16 cellular contexts compared by ENCODE assay signal in genomic region chr7:76280408-76280807, GRCh38. TPM values are rescaled to one million over a fixed set of nuclear protein-coding genes. Genes with fewer than 3 reads are reported as not detected.
A peak's percentile ranks its signal among the peaks of the same experiment; 100 is the strongest.
DNase-seq lines count a peak whose midpoint lies in the region; ATAC-seq and TF ChIP-seq lines count a peak whose summit lies in the region.
"Had no signal": no experiment of that assay in that cellular context is flagged by ENCODE, and none has a peak within 500 bp of the region (broad histone marks: within the 10 kb centered on the region; RNA-seq: fewer than 3 reads in every experiment).

No MANE protein-coding gene starts in this region.

- WGBS in GM23248 (ENCODE audit: low coverage in 1 of 2, low lambda C conversion rate in 2 of 2, missing lambda C conversion rate in 2 of 2), 2 experiments, result 0 to 22% methylated on average over 8 to 25 of the region's 25 CpGs
- WGBS in neuronal stem cell (ENCODE audit: extremely low coverage in 2 of 2, insufficient read length in 2 of 2, insufficient replicate concordance in 1 of 2), 2 donors, result no CpG with 5 or more reads among the region's 25 CpGs
- 13 to 14% methylated on average over 22 to 24 of the region's 25 CpGs for WGBS in tibial nerve, 2 donors

- H3K4me3 ChIP-seq in GM23248 (no peak overlapping the region), coronary artery (peak overlapping the region; percentile 13), neuronal stem cell (ENCODE audit: low read length in 2 of 2) (no peak overlapping the region), tibial nerve (no peak overlapping the region), gastrocnemius medialis (no peak overlapping the region)

- POLR2A ChIA-PET in HEK293T (lab: Yijun Ruan, JAX), result no interaction called here

- H3K9me3 ChIP-seq in GM23248 (ENCODE audit: low read depth), result no peaks in the 10 kb centered on the region
- H3K9me3 ChIP-seq in neuronal stem cell (replicated peaks in 1 of 2; ENCODE audit: control insufficient read depth in 2 of 2, insufficient read depth in 1 of 2, low read depth in 1 of 2, low read length in 2 of 2), result no peaks in the 10 kb centered on the region
- H3K9me3 ChIP-seq in tibial nerve, result no peaks in the 10 kb centered on the region
- H3K9me3 ChIP-seq in gastrocnemius medialis, result no peaks in the 10 kb centered on the region
- H3K9me3 ChIP-seq: BE2C, right atrium auricular region had no signal

- intact Hi-C loops in gastrocnemius medialis (cut with DNase I; ENCODE audit: low total_unique reads), result no loop called here

- H3K4me2 ChIP-seq in GM23248 (ENCODE audit: unreplicated experiment), result no peak overlapping the region
- H3K4me2 ChIP-seq in neuronal stem cell (ENCODE audit: insufficient read depth, low read length, poor library complexity, severe bottlenecking), result peak overlapping the region; percentile 18

- no peak for TF ChIP-seq EP300 in tibial nerve (IDR thresholded peaks at IDR 0.05)

- no peak for ATAC-seq in gastrocnemius medialis
- ATAC-seq: left colon had no signal

- H2BK12ac ChIP-seq in neuronal stem cell (ENCODE audit: low read length), result no peak overlapping the region

- no peak overlapping the region for H3K4ac ChIP-seq in neuronal stem cell (ENCODE audit: low read length)

- no peaks in the 10 kb centered on the region; the same call in 1 of the 2 replicates for H3F3A ChIP-seq in GM23248 (ENCODE audit: insufficient read depth)

- no peak overlapping the region for H2BK15ac ChIP-seq in neuronal stem cell (ENCODE audit: low read length)

- H3K79me1 ChIP-seq in neuronal stem cell (ENCODE audit: low read depth, low read length), result no peaks in the 10 kb centered on the region

- H3K27me3 ChIP-seq in GM23248 (replicated peaks; ENCODE audit: insufficient read depth), result peaks cover 12% of the 10 kb centered on the region; the same call in 1 of the 2 replicates
- H3K27me3 ChIP-seq in neuronal stem cell (ENCODE audit: control insufficient read depth in 3 of 3, insufficient read depth in 3 of 3, low read depth in 1 of 3, low read length in 3 of 3), result peaks cover 10 to 80% (median 49%) of the 10 kb centered on the region in 3 experiments
- peaks cover 0 to 47% of the 10 kb centered on the region in 2 donors for H3K27me3 ChIP-seq in tibial nerve
- H3K27me3 ChIP-seq in gastrocnemius medialis, result peaks cover 21 to 30% (median 22%) of the 10 kb centered on the region in 3 donors
- H3K27me3 ChIP-seq: right atrium auricular region had no signal

- no peaks in the 10 kb centered on the region for H3K4me1 ChIP-seq in GM23248 (ENCODE audit: insufficient read depth)
- peaks cover 0 to 3% of the 10 kb centered on the region in 2 donors for H3K4me1 ChIP-seq in neuronal stem cell (ENCODE audit: control insufficient read depth in 2 of 2, insufficient read depth in 1 of 2, low read depth in 1 of 2, low read length in 2 of 2)
- peaks cover 0 to 30% (median 8%) of the 10 kb centered on the region in 4 donors for H3K4me1 ChIP-seq in tibial nerve
- peaks cover 4 to 5% of the 10 kb centered on the region in 2 donors for H3K4me1 ChIP-seq in gastrocnemius medialis
- H3K4me1 ChIP-seq: BE2C had no signal

- no peak overlapping the region for H3K9ac ChIP-seq in GM23248
- no peak overlapping the region for H3K9ac ChIP-seq in neuronal stem cell (ENCODE audit: low read depth, low read length, poor library complexity)

- H3K9me2 ChIP-seq in GM23248 (ENCODE audit: insufficient read depth), result no peaks in the 10 kb centered on the region

- no peak for TF ChIP-seq CTCF in coronary artery (IDR thresholded peaks at IDR 0.05)
- TF ChIP-seq CTCF in tibial nerve (IDR thresholded peaks at IDR 0.05), result no peak
- TF ChIP-seq CTCF in gastrocnemius medialis (IDR thresholded peaks at IDR 0.05 in 4 of 5, conservative IDR thresholded peaks at IDR 0.05 in 1 of 5), result no peak

- H3K14ac ChIP-seq in neuronal stem cell (ENCODE audit: low read length), result no peak overlapping the region

- H4K91ac ChIP-seq in neuronal stem cell (ENCODE audit: low read depth, low read length, poor library complexity), result no peak overlapping the region

- in situ Hi-C loops in GM23248 (cut with MboI) (no loop called here), gastrocnemius medialis (cut with MboI; ENCODE audit: low sequenced_read_pairs in 4 of 4) (loop anchor here in 2 of 4 donors (10.0 kb wide), 2 partner anchors 96 to 106 kb away; no protein-coding TSS in a partner anchor)

- no peaks in the 10 kb centered on the region for H3K79me2 ChIP-seq in GM23248 (ENCODE audit: insufficient read depth)

- no peak overlapping the region for H3K23ac ChIP-seq in neuronal stem cell (ENCODE audit: low read depth, low read length, poor library complexity)

- no peak overlapping the region for H2BK120ac ChIP-seq in neuronal stem cell (ENCODE audit: low read depth, low read length)

- peak; percentile 33 for DNase-seq in GM23248
- peak; percentile 33 for DNase-seq in NCI-H1092 (lab: John Stamatoyannopoulos, UW)
- peak; percentile 73 for DNase-seq in coronary artery (ENCODE audit: low spot score)
- DNase-seq in neuronal stem cell (ENCODE audit: low spot score), result no peak
- no peak for DNase-seq in tibial nerve (ENCODE audit: low spot score in 2 of 2)
- no peak for DNase-seq in gastrocnemius medialis
- no peak for DNase-seq in HEK293T (ENCODE audit: extremely low spot score)
- DNase-seq: amniotic stem cell, BE2C, cerebellar nuclear complex, DMS 273 treated with DMSO at 0.1 percent for 48 hours, hypothalamus, left colon, NCI-H1436, occipital lobe had no signal

- H3K36me3 ChIP-seq in GM23248 (ENCODE audit: low read depth), result no peaks in the 10 kb centered on the region
- H3K36me3 ChIP-seq in neuronal stem cell (replicated peaks in 1 of 2; ENCODE audit: control insufficient read depth in 2 of 2, insufficient read depth in 2 of 2, low read length in 2 of 2), result no peaks in the 10 kb centered on the region
- H3K36me3 ChIP-seq in tibial nerve, result no peaks in the 10 kb centered on the region
- H3K36me3 ChIP-seq in gastrocnemius medialis, result no peaks in the 10 kb centered on the region
- H3K36me3 ChIP-seq: BE2C, right atrium auricular region had no signal

- CTCF ChIA-PET in HEK293T (lab: Yijun Ruan, JAX), result no interaction called here

- H4K20me1 ChIP-seq in GM23248 (ENCODE audit: insufficient read depth), result no peaks in the 10 kb centered on the region

- TF ChIP-seq POLR2A in tibial nerve (IDR thresholded peaks at IDR 0.05), result no peak
- TF ChIP-seq POLR2A in gastrocnemius medialis (IDR thresholded peaks at IDR 0.05), result no peak

- H3K27ac ChIP-seq in GM23248 (no peak overlapping the region), coronary artery (no peak overlapping the region), neuronal stem cell (replicated peaks; ENCODE audit: low read length) (no peak overlapping the region), tibial nerve (no peak overlapping the region), gastrocnemius medialis (no peak overlapping the region)
- H3K27ac ChIP-seq: right atrium auricular region had no signal

- H2BK5ac ChIP-seq in neuronal stem cell (ENCODE audit: low read length), result no peak overlapping the region

- H4K8ac ChIP-seq in neuronal stem cell (ENCODE audit: low read depth, low read length), result no peak overlapping the region

- no peak overlapping the region for H2AFZ ChIP-seq in GM23248
- H2AFZ ChIP-seq in neuronal stem cell (ENCODE audit: low read length), result no peak overlapping the region

- H3K18ac ChIP-seq in neuronal stem cell (ENCODE audit: low read length), result no peak overlapping the region

- H2AK5ac ChIP-seq in neuronal stem cell (ENCODE audit: low read depth, low read length), result no peak overlapping the region

TF ChIP-seq in HEK293T, 16 proteins besides CTCF, POLR2A, EP300 and RAD21:
- TF ChIP-seq NFRKB (IDR thresholded peaks at IDR 0.05), result no peak
- TF ChIP-seq FOXM1 (IDR thresholded peaks at IDR 0.05; ENCODE audit: borderline replicate concordance), result no peak
- TF ChIP-seq L3MBTL2 (conservative IDR thresholded peaks at IDR 0.05), result no peak
- TF ChIP-seq TARDBP (IDR thresholded peaks at IDR 0.05), result no peak
- TF ChIP-seq LEF1 (IDR thresholded peaks at IDR 0.05; ENCODE audit: borderline replicate concordance), result no peak
- no peak for TF ChIP-seq CTBP1 (IDR thresholded peaks at IDR 0.05; ENCODE audit: borderline replicate concordance)
- no peak for TF ChIP-seq PKNOX1 (IDR thresholded peaks at IDR 0.05)
- TF ChIP-seq ARNT (IDR thresholded peaks at IDR 0.05), result no peak
- no peak for TF ChIP-seq ELF4 (IDR thresholded peaks at IDR 0.05)
- TF ChIP-seq HDGF (IDR thresholded peaks at IDR 0.05; ENCODE audit: borderline replicate concordance), result no peak
- TF ChIP-seq SUZ12 (IDR thresholded peaks at IDR 0.05), result no peak
- TF ChIP-seq FOXA1 (IDR thresholded peaks at IDR 0.05), result no peak
- no peak for TF ChIP-seq FOXK2 (IDR thresholded peaks at IDR 0.05)
- no peak for TF ChIP-seq BHLHE40 (IDR thresholded peaks at IDR 0.05; ENCODE audit: borderline replicate concordance)
- no peak for TF ChIP-seq SP1 (IDR thresholded peaks at IDR 0.05)
- no peak for TF ChIP-seq ZNF384 (IDR thresholded peaks at IDR 0.05)
TF ChIP-seq in HEK293T: peak in this region for 0.

RNA-seq across cellular contexts. Expression of gene HSPB1, which starts 22.1 kb away (rescaled TPM):
- 79.5 and 96.5 TPM in 2 replicates for total RNA-seq in GM23248 (2014; rRNA removed; shearing (Covaris generic))
- polyA plus RNA-seq in GM23248 (2016; fragmentation: Nextera tagmentation; extraction: Ambion mirVana), result 1,542 and 1,564 TPM in 2 replicates
- polyA plus RNA-seq in neuronal stem cell (2013, experiment 1 of 2), result 217 TPM
- 205 TPM for polyA plus RNA-seq in neuronal stem cell (2013, experiment 2 of 2)
- total RNA-seq in tibial nerve (100 to 1,000 TPM; 272 to 385 (median 324) TPM), gastrocnemius medialis (1,000 to 10,000 TPM; 1,878 to 2,898 (median 2,185) TPM)

Comparison
In these comparisons a context has a peak if more than half of its experiments do, and no peak if none do; other contexts are left out.
1. DNase-seq: peak in GM23248 (single experiment), NCI-H1092 (single experiment) and coronary artery (single experiment); none in neuronal stem cell (single experiment), tibial nerve (0 of 2), gastrocnemius medialis (0 of 2) and HEK293T (single experiment).
2. RNA of gene HSPB1, which starts 22.1 kb away (total RNA-seq): 1,878 to 2,898 TPM in gastrocnemius medialis; 272 to 385 TPM in tibial nerve and 79.5 to 96.5 TPM in GM23248; every median in the first group is over 4 times any median in the second.